16 cellular contexts compared by ENCODE assay signal in the genomic region with DNA sequence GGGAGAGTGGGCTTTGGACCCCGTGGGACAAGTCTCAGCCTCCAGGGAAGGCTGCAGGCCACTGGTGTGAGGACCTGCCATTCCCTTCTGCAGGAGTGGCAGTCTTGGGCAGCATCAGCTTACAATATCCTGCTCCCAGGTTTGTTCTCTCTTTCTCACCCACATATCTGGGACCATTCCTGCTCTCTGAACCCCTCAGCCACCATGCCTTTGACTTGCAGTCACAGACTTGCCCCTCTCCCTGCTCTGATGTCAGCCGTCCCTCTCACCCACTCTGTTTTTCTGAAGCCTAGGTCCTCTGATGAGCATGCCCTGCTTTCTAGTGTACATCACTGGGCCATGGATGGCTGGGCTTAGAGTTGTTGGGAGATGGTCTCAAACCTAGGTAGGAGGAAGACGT.
DNase-seq lines count a peak whose midpoint lies in the region; ATAC-seq lines count a peak whose summit lies in the region.
"Had no signal": no experiment of that assay in that cellular context is flagged by ENCODE, and none has a peak within 500 bp of the region (broad histone marks: within the 10 kb centered on the region; RNA-seq: fewer than 3 reads in every experiment).

No MANE protein-coding gene starts in this region.

- peaks cover 4% of the 10 kb centered on the region for H3K9me3 Mint-ChIP-seq in stimulated activated effector memory CD8-positive, alpha-beta T cell treated with anti-CD3 and anti-CD28 coated beads, Interleukin-12 subunit alpha, Interleukin-12 subunit beta, amount 100 ng/mL, for 72 hours
- H3K9me3 Mint-ChIP-seq: CD4-positive, alpha-beta T cell; CD8-positive, alpha-beta T cell had no signal

- no peaks in the 10 kb centered on the region for H3K4me1 Mint-ChIP-seq in stimulated activated effector memory CD8-positive, alpha-beta T cell treated with anti-CD3 and anti-CD28 coated beads, Interleukin-12 subunit alpha, Interleukin-12 subunit beta, amount 100 ng/mL, for 72 hours
- H3K4me1 Mint-ChIP-seq: B cell had no signal

- H3K4me3 Mint-ChIP-seq in stimulated activated effector memory CD8-positive, alpha-beta T cell treated with anti-CD3 and anti-CD28 coated beads, Interleukin-12 subunit alpha, Interleukin-12 subunit beta, amount 100 ng/mL, for 72 hours: no peak overlapping the region
- H3K4me3 Mint-ChIP-seq: B cell; CD4-positive, alpha-beta T cell; CD8-positive, alpha-beta T cell had no signal

- no peaks in the 10 kb centered on the region for H3K36me3 Mint-ChIP-seq in stimulated activated effector memory CD8-positive, alpha-beta T cell treated with anti-CD3 and anti-CD28 coated beads, Interleukin-12 subunit alpha, Interleukin-12 subunit beta, amount 100 ng/mL, for 72 hours
- H3K36me3 Mint-ChIP-seq: CD8-positive, alpha-beta T cell had no signal

- ATAC-seq in stimulated activated effector memory CD8-positive, alpha-beta T cell treated with anti-CD3 and anti-CD28 coated beads, Interleukin-12 subunit alpha, Interleukin-12 subunit beta, amount 100 ng/mL, for 72 hours: peak; percentile 5
- no peak for ATAC-seq in GM19035 (IDR thresholded peaks at IDR 0.05; ENCODE audit: unreplicated experiment)
- ATAC-seq: CD8-positive, alpha-beta T cell had no signal

- peak; percentile 16 for DNase-seq in ecto neural progenitor cell (ENCODE audit: low spot score)
- DNase-seq in islet precursor cell: peak; percentile 22
- no peak for DNase-seq in stimulated activated effector memory CD8-positive, alpha-beta T cell treated with anti-CD3 and anti-CD28 coated beads, Interleukin-12 subunit alpha, Interleukin-12 subunit beta, amount 100 ng/mL, for 72 hours (ENCODE audit: low spot score in 2 of 2)
- no peak for DNase-seq in hepatic stellate cell (ENCODE audit: low spot score)
- DNase-seq in AG08396 (ENCODE audit: low spot score): no peak
- DNase-seq: 8988T; ACHN; AML-193; Caco-2; Calu3; CD4-positive, alpha-beta T cell; CD8-positive, alpha-beta T cell; DMS79 treated with DMSO at 0.1 percent for 48 hours; GF-D8 had no signal

- no peak overlapping the region for H3K27ac Mint-ChIP-seq in stimulated activated effector memory CD8-positive, alpha-beta T cell treated with anti-CD3 and anti-CD28 coated beads, Interleukin-12 subunit alpha, Interleukin-12 subunit beta, amount 100 ng/mL, for 72 hours
- H3K27ac Mint-ChIP-seq: B cell; CD4-positive, alpha-beta T cell; CD8-positive, alpha-beta T cell had no signal

Comparison
In these comparisons a context has a peak if more than half of its experiments do, and no peak if none do; other contexts are left out.
1. DNase-seq: peak in ecto neural progenitor cell (single experiment) and islet precursor cell (single experiment); none in stimulated activated effector memory CD8-positive, alpha-beta T cell treated with anti-CD3 and anti-CD28 coated beads, Interleukin-12 subunit alpha, Interleukin-12 subunit beta, amount 100 ng/mL, for 72 hours (0 of 2), hepatic stellate cell (single experiment) and AG08396 (single experiment).